1 cellular context compared by ENCODE assay signal in the genomic region with DNA sequence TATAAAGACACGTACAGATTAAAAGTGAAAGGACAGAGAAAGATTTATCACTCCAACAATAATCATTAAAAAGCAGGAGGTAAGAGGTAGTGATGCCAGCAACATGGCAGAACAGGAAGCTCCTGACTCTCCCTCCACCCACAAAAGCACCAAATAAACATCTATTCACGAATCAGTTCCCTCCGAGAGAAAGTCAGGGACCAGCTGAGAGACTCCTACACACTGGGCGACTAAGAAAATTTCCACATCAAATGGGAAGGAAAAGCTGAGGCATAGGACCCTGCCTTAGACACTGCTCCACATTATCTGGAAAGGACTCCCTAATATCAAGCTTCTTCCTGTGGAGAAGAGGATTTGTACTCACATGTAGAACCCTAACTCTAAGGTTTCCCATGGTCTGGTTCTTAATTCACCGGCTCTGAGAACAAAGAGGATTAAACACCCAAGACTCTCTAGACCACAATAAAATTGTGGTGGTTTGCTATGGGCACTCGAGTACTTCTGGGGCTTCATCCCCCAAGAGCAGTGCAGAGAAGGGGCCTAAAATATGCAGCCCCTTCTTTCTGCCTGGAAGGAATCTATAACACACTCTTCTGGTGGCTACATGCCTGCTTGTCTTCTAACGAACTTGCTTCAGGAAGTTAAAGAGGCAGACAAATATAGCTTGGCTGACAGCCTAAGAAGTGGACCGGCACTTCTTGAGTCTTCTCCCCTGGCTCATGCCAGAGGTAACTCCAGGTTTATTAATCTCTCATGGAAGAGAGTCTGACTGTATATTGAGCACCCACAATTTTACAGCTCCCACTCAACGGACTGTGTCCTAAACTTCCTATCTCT.
TF ChIP-seq lines count a peak whose summit lies in the region.

No MANE protein-coding gene starts in this region.

TF ChIP-seq in GM12878, 131 proteins besides CTCF, POLR2A, EP300 and RAD21:
- TF ChIP-seq LARP7 (IDR thresholded peaks at IDR 0.05) (no peak), MXI1 (IDR thresholded peaks at IDR 0.05; ENCODE audit: low read depth, low read length) (no peak), USF2 (IDR thresholded peaks at IDR 0.05; ENCODE audit: borderline replicate concordance, low read depth, low read length) (no peak), ZNF384 (IDR thresholded peaks at IDR 0.05; ENCODE audit: borderline replicate concordance, low read depth, low read length) (no peak), SREBF1 (IDR thresholded peaks at IDR 0.05; ENCODE audit: low read length) (no peak), SP1 (IDR thresholded peaks at IDR 0.05; ENCODE audit: low read depth, low read length) (no peak), CBX3 (IDR thresholded peaks at IDR 0.05; ENCODE audit: borderline replicate concordance, low read depth) (no peak), DPF2 (IDR thresholded peaks at IDR 0.05) (no peak), BHLHE40 (IDR thresholded peaks at IDR 0.05; ENCODE audit: borderline replicate concordance in 1 of 2, low read depth in 2 of 2, low read length in 1 of 2) (no peak), HCFC1 (IDR thresholded peaks at IDR 0.05; ENCODE audit: low read length) (no peak), KAT2A (conservative IDR thresholded peaks at IDR 0.05; ENCODE audit: control insufficient read depth, low read depth, low read length) (no peak), POLR2AphosphoS5 (IDR thresholded peaks at IDR 0.05; ENCODE audit: low read length) (no peak), PKNOX1 (IDR thresholded peaks at IDR 0.05) (no peak), IKZF2 (IDR thresholded peaks at IDR 0.05) (no peak), FOS (IDR thresholded peaks at IDR 0.05; ENCODE audit: borderline replicate concordance, extremely low read depth, insufficient read length) (no peak)
- TF ChIP-seq, protein P1, sequence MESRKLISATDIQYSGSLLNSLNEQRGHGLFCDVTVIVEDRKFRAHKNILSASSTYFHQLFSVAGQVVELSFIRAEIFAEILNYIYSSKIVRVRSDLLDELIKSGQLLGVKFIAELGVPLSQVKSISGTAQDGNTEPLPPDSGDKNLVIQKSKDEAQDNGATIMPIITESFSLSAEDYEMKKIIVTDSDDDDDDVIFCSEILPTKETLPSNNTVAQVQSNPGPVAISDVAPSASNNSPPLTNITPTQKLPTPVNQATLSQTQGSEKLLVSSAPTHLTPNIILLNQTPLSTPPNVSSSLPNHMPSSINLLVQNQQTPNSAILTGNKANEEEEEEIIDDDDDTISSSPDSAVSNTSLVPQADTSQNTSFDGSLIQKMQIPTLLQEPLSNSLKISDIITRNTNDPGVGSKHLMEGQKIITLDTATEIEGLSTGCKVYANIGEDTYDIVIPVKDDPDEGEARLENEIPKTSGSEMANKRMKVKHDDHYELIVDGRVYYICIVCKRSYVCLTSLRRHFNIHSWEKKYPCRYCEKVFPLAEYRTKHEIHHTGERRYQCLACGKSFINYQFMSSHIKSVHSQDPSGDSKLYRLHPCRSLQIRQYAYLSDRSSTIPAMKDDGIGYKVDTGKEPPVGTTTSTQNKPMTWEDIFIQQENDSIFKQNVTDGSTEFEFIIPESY (IDR thresholded peaks at IDR 0.05): no peak
